In genomic region chr15:31440754-31441298, GRCh38 we compare ENCODE assay signal across 8 cellular contexts.
DNase-seq lines count a peak whose midpoint lies in the region; ATAC-seq, FAIRE-seq and TF ChIP-seq lines count a peak whose summit lies in the region.

No MANE protein-coding gene starts in this region.

- peaks cover 0 to 3% (median 0%) of the 10 kb centered on the region in 3 donors for H3K4me1 ChIP-seq in pancreas

- peak overlapping the region in 2 of 4 donors; percentile 18 to 67 for H3K27ac ChIP-seq in pancreas

- intact Hi-C loops in Right ventricle myocardium superior (cut with DNase I) (no loop called here), pancreas (cut with DNase I) (no loop called here)

- TF ChIP-seq CTCF in pancreas (IDR thresholded peaks at IDR 0.05), result no peak

- DNase-seq in AG08396 (ENCODE audit: low spot score) (peak; percentile 59), activated gamma-delta T cell treated with Interleukin-2 at 50 U/mL for 16 hours (peak; percentile 41), Right ventricle myocardium superior (peak; percentile 86), pancreas (peak; percentile 25 to 75 (median 52)), ecto neural progenitor cell (ENCODE audit: low spot score) (no peak), NCI-H226 (no peak)

- H3K36me3 ChIP-seq in pancreas, result no peaks in the 10 kb centered on the region

- no peak for FAIRE-seq in pancreas (lab: Jason Lieb, UNC)

- no peak for TF ChIP-seq RAD21 in Ishikawa (IDR thresholded peaks at IDR 0.05; ENCODE audit: low read depth)

- 2% methylated on average over 50 to 56 of the region's 56 CpGs for WGBS in pancreas, 2 donors

- no peak for TF ChIP-seq EP300 in Ishikawa (IDR thresholded peaks at IDR 0.05; ENCODE audit: borderline replicate concordance)

- H3K4me3 ChIP-seq in pancreas, result peak overlapping the region; percentile 40 to 59 (median 51)

- ATAC-seq in Right ventricle myocardium superior (ENCODE audit: poor library complexity), result peak; percentile 84
- peak; percentile 74 to 83 (median 82) for ATAC-seq in pancreas
- ATAC-seq in HG03139 (IDR thresholded peaks at IDR 0.05; ENCODE audit: unreplicated experiment), result no peak

- H3K9me3 ChIP-seq in pancreas, result no peaks in the 10 kb centered on the region

- no peaks in the 10 kb centered on the region for H3K27me3 ChIP-seq in pancreas

TF ChIP-seq in Ishikawa, 13 proteins besides CTCF, POLR2A, EP300 and RAD21:
- no peak for TF ChIP-seq CEBPB (IDR thresholded peaks at IDR 0.05)
- peak; percentile 71; the same call in 1 of the 2 replicates for TF ChIP-seq ZBTB7A (IDR thresholded peaks at IDR 0.05; ENCODE audit: low read depth)
- TF ChIP-seq MAX (IDR thresholded peaks at IDR 0.05), result no peak
- TF ChIP-seq EGR1 (IDR thresholded peaks at IDR 0.05), result peak; percentile 70
- TF ChIP-seq TEAD4 (IDR thresholded peaks at IDR 0.05), result no peak
- TF ChIP-seq USF1 (IDR thresholded peaks at IDR 0.05), result 0 out of 2 replicates have a peak, but pooled peaks have one; percentile 33
- no peak for TF ChIP-seq NFIC (IDR thresholded peaks at IDR 0.05)
- no peak for TF ChIP-seq FOXM1 (IDR thresholded peaks at IDR 0.05; ENCODE audit: borderline replicate concordance, low read depth)
- TF ChIP-seq CREB1 (IDR thresholded peaks at IDR 0.05; ENCODE audit: low read depth), result no peak
- TF ChIP-seq TAF1 (IDR thresholded peaks at IDR 0.05; ENCODE audit: low read depth), result no peak

Comparison
In these comparisons a context has a peak if more than half of its experiments do, and no peak if none do; other contexts are left out.
1. DNase-seq: peak in AG08396 (single experiment), activated gamma-delta T cell treated with Interleukin-2 at 50 U/mL for 16 hours (single experiment), Right ventricle myocardium superior (single experiment) and pancreas (6 of 6); none in ecto neural progenitor cell (single experiment) and NCI-H226 (single experiment).